29 cellular contexts compared by ENCODE assay signal in genomic region chr1:180208264-180208663, GRCh38. TPM values are rescaled to one million over a fixed set of nuclear protein-coding genes. Genes with fewer than 3 reads are reported as not detected.
DNase-seq lines count a peak whose midpoint lies in the region; ATAC-seq, FAIRE-seq and TF ChIP-seq lines count a peak whose summit lies in the region.
"Had no signal": no experiment of that assay in that cellular context is flagged by ENCODE, and none has a peak within 500 bp of the region (broad histone marks: within the 10 kb centered on the region; RNA-seq: fewer than 3 reads in every experiment).

No MANE protein-coding gene starts in this region.

- POLR2A ChIA-PET in K562 (lab: Yijun Ruan, JAX), result interaction anchor here (0.5 kb wide), 1 partner anchor 39 kb away, joined by 3 read pairs; no protein-coding TSS in a partner anchor

- ATAC-seq in Right ventricle myocardium inferior (no peak), K562 (no peak; the same call in 1 of the 3 replicates), GM18907 (IDR thresholded peaks at IDR 0.05; ENCODE audit: unreplicated experiment) (no peak)
- ATAC-seq: left ventricle myocardium superior; naive thymus-derived CD8-positive, alpha-beta T cell had no signal

- no peak for TF ChIP-seq RAD21 in K562 (CRISPR knock-in tag; conservative IDR thresholded peaks at IDR 0.05 in 1 of 2, IDR thresholded peaks at IDR 0.05 in 1 of 2)

- no TSS peak for BruUV-seq in K562 (replicated peaks; lab: Mats Ljungman, UMichigan)

- H3K36me3 ChIP-seq in K562 (ENCODE audit: control insufficient read depth, insufficient read depth, low read length), result no peaks in the 10 kb centered on the region

- in situ Hi-C loops in K562 (cut with MboI), result no loop called here

- H2AFZ ChIP-seq in K562 (ENCODE audit: low read depth, low read length), result peak overlapping the region; percentile 30; the same call in 1 of the 2 replicates

- TF ChIP-seq POLR2A in K562 (conservative IDR thresholded peaks at IDR 0.05), result no peak

- no peaks in the 10 kb centered on the region for H3K9me3 ChIP-seq in K562 (replicated peaks; ENCODE audit: control insufficient read depth, insufficient read depth, low read depth, low read length)

- no peaks in the 10 kb centered on the region for H3K79me2 ChIP-seq in K562 (ENCODE audit: control insufficient read depth, insufficient read depth, low read length)

- CTCF ChIA-PET in K562 (lab: Yijun Ruan, JAX; ENCODE audit: low intra/inter-chr PET ratio), result no interaction called here

- no peak for TF ChIP-seq CTCF in K562 (IDR thresholded peaks at IDR 0.05 in 2 of 3, conservative IDR thresholded peaks at IDR 0.05 in 1 of 3; ENCODE audit: insufficient read depth in 2 of 3, low read depth in 1 of 3, low read length in 3 of 3)

- peaks cover 0 to 8% of the 10 kb centered on the region in 2 experiments; a peak in 1 of 5 replicates for H3K4me1 ChIP-seq in K562 (replicated peaks in 1 of 2; ENCODE audit: control insufficient read depth in 2 of 2, insufficient read depth in 2 of 2, low read length in 2 of 2)

- no peak overlapping the region for H3K9ac ChIP-seq in K562 (ENCODE audit: insufficient read depth in 1 of 2, low read depth in 2 of 2, low read length in 2 of 2)

- H3K9me1 ChIP-seq in K562 (ENCODE audit: control insufficient read depth, insufficient read depth, low read length), result no peaks in the 10 kb centered on the region

- no peak overlapping the region for H3K27ac ChIP-seq in K562 (ENCODE audit: extremely low read depth, low read depth, low read length)
- H3K27ac ChIP-seq: epithelial cell of prostate, RWPE1 had no signal

- DNase-seq in Right ventricle myocardium inferior (ENCODE audit: missing footprints) (peak; percentile 13), cardiac septum (ENCODE audit: low spot score) (no peak), OCI-M1 (lab: John Stamatoyannopoulos, UW) (peak; percentile 25), K562 (ENCODE audit: extremely low read depth in 1 of 4, low spot score in 3 of 4) (no peak), NCI-H345 (lab: John Stamatoyannopoulos, UW) (no peak), ureter (ENCODE audit: low spot score) (no peak), NCI-H2171 treated with DMSO at 0.1 percent for 48 hours (lab: John Stamatoyannopoulos, UW) (no peak)
- DNase-seq: activated CD4-positive, alpha-beta T cell treated with anti-CD3 and anti-CD28 coated beads, Interleukin-2, amount 50 U/mL, for 48 hours; activated CD8-positive, alpha-beta memory T cell treated with anti-CD3 and anti-CD28 coated beads, Interleukin-2, amount 50 U/mL, for 4 hours; activated naive CD4-positive, alpha-beta T cell treated with anti-CD3 and anti-CD28 coated beads, Interleukin-2, amount 50 U/mL, for 16 hours; amniotic stem cell; effector CD4-positive, alpha-beta T cell; H7; islet precursor cell; left ventricle myocardium superior; NCI-H1048; NCI-H1694; NCI-H2171; NCI-H524 treated with DMSO at 0.1 percent for 48 hours; occipital lobe; stimulated activated naive CD4-positive, alpha-beta T cell treated with Interleukin-2 at 50 U/mL for 16 hours; SW 1271; T-helper 9 cell had no signal

- intact Hi-C loops in Right ventricle myocardium inferior (cut with DNase I) (no loop called here), cardiac septum (cut with DNase I) (no loop called here), K562 (cut with micrococcal nuclease) (no loop called here)

- no peak for FAIRE-seq in K562 (lab: Jason Lieb, UNC)
- FAIRE-seq: urothelium cell line had no signal

- no peak for TF ChIP-seq EP300 in K562 (IDR thresholded peaks at IDR 0.05; ENCODE audit: low read length)

- H3K27me3 ChIP-seq in K562 (ENCODE audit: control insufficient read depth in 2 of 2, insufficient read depth in 2 of 2, low read length in 2 of 2), result no peaks in the 10 kb centered on the region

- WGBS in K562 (ENCODE audit: insufficient coverage, low coverage, missing lambda C conversion rate), result 12% methylated on average over 4 of the region's 4 CpGs

- no peak overlapping the region for H3K4me2 ChIP-seq in K562 (ENCODE audit: insufficient read depth, low read length)

- H4K20me1 ChIP-seq in K562 (replicated peaks; ENCODE audit: control insufficient read depth, insufficient read depth, low read length), result no peaks in the 10 kb centered on the region

- no peak overlapping the region for H3K4me3 ChIP-seq in K562

TF ChIP-seq in K562, 482 proteins besides CTCF, POLR2A, EP300 and RAD21:
- no peak for TF ChIP-seq PHF20 (IDR thresholded peaks at IDR 0.05; ENCODE audit: partially characterized antibody)
- peak; percentile 86 for TF ChIP-seq SPI1 (IDR thresholded peaks at IDR 0.05; ENCODE audit: borderline replicate concordance, low read depth, low read length)
- TF ChIP-seq ZNF507 (tag; conservative IDR thresholded peaks at IDR 0.05), result no peak
- no peak for TF ChIP-seq ZNF282 (CRISPR knock-in tag; IDR thresholded peaks at IDR 0.05)
- TF ChIP-seq C11orf30 (IDR thresholded peaks at IDR 0.05; ENCODE audit: low read depth), result peak; percentile 27; the same call in 1 of the 2 replicates
- TF ChIP-seq MLLT1 (IDR thresholded peaks at IDR 0.05), result no peak
- TF ChIP-seq HMG20A (CRISPR knock-in tag; conservative IDR thresholded peaks at IDR 0.05), result no peak
- TF ChIP-seq SNIP1 (IDR thresholded peaks at IDR 0.05; ENCODE audit: low read depth), result no peak
TF ChIP-seq in K562: peak in this region for 2.

RNA-seq across cellular contexts. Expression of gene LHX4, which starts 21.8 kb away (rescaled TPM):
- total RNA-seq in Right ventricle myocardium inferior, result not detected
- 0.03 TPM for total RNA-seq in cardiac septum
- 0.12 TPM in 1 of 2 replicates, not detected in the other for total RNA-seq in K562 (2011; cell fraction: chromatin; rRNA removed; ENCODE audit: low replicate concordance)
- not detected in 2 replicates for total RNA-seq in K562 (2011; cell fraction: nucleolus; rRNA removed)
- total RNA-seq in K562 (2011; cell fraction: nucleoplasm; rRNA removed), result 0.15 TPM in 1 of 2 replicates, not detected in the other
- not detected in 2 replicates for total RNA-seq in K562 (2014; rRNA removed)
- 0.03 and 0.04 TPM in 2 replicates for total RNA-seq in K562 (2014; rRNA removed; fragmentation: Illumina TruSeq; extraction: Trizol)
- total RNA-seq in K562 (2015; rRNA removed; fragmentation: Illumina TruSeq; extraction: Trizol), result not detected in 2 replicates
- not detected in 2 replicates for total RNA-seq in K562 (2021)
- 0.01 and 0.03 TPM in 2 replicates for polyA plus RNA-seq in K562 (2011; rRNA removed)
- 0.01 TPM in 2 replicates for polyA plus RNA-seq in K562 (2011; cell fraction: cytosol; rRNA removed)
- polyA plus RNA-seq in K562 (2011; cell fraction: nucleus; rRNA removed), result 0.01 and 0.04 TPM in 2 replicates
- polyA plus RNA-seq in K562 (2012), result 1.1 and 1.6 TPM in 2 replicates
- not detected in 2 replicates for polyA plus RNA-seq in K562 (2014; fragmentation: Illumina TruSeq; extraction: Trizol)
- under 1 TPM; 0.10 to 0.11 TPM for polyA plus RNA-seq in K562 (2014; fragmentation: Nextera tagmentation; extraction: Ambion mirVana)
- not detected in 2 replicates for polyA plus RNA-seq in K562 (2014; rRNA removed)
- polyA minus RNA-seq in K562 (2011; rRNA and poly(A)+ RNA removed), result not detected in 2 replicates
- polyA minus RNA-seq in K562 (2011; cell fraction: cytosol; rRNA and poly(A)+ RNA removed), result not detected in 2 replicates
- polyA minus RNA-seq in K562 (2011; cell fraction: nucleus; rRNA and poly(A)+ RNA removed), result 0.11 TPM in 1 of 2 replicates, not detected in the other
- not detected for total RNA-seq in ureter
- total RNA-seq: left ventricle myocardium superior; naive thymus-derived CD8-positive, alpha-beta T cell; temporal lobe had no signal

RNA-seq across cellular contexts. Expression of gene QSOX1, which starts 53.6 kb away (rescaled TPM):
- 97.7 TPM for total RNA-seq in Right ventricle myocardium inferior
- total RNA-seq in cardiac septum, result 106 TPM
- 19.7 and 43.6 TPM in 2 replicates for total RNA-seq in K562 (2011; cell fraction: chromatin; rRNA removed; ENCODE audit: low replicate concordance)
- 60.0 and 64.2 TPM in 2 replicates for total RNA-seq in K562 (2011; cell fraction: nucleolus; rRNA removed)
- 56.8 and 59.6 TPM in 2 replicates for total RNA-seq in K562 (2011; cell fraction: nucleoplasm; rRNA removed)
- 21.4 and 33.2 TPM in 2 replicates for total RNA-seq in K562 (2014; rRNA removed)
- total RNA-seq in K562 (2014; rRNA removed; fragmentation: Illumina TruSeq; extraction: Trizol), result 10.2 and 11.4 TPM in 2 replicates
- 11.0 and 11.7 TPM in 2 replicates for total RNA-seq in K562 (2015; rRNA removed; fragmentation: Illumina TruSeq; extraction: Trizol)
- 47.8 and 53.1 TPM in 2 replicates for total RNA-seq in K562 (2021)
- polyA plus RNA-seq in K562 (2011; rRNA removed), result 15.0 and 36.5 TPM in 2 replicates
- polyA plus RNA-seq in K562 (2011; cell fraction: cytosol; rRNA removed), result 25.2 and 25.3 TPM in 2 replicates
- 33.0 and 35.8 TPM in 2 replicates for polyA plus RNA-seq in K562 (2011; cell fraction: nucleus; rRNA removed)
- 38.9 and 76.2 TPM in 2 replicates for polyA plus RNA-seq in K562 (2012)
- polyA plus RNA-seq in K562 (2014; fragmentation: Illumina TruSeq; extraction: Trizol), result 23.9 and 28.3 TPM in 2 replicates
- 1 to 10 TPM; 4.0 to 4.6 TPM for polyA plus RNA-seq in K562 (2014; fragmentation: Nextera tagmentation; extraction: Ambion mirVana)
- 21.5 and 24.8 TPM in 2 replicates for polyA plus RNA-seq in K562 (2014; rRNA removed)
- polyA minus RNA-seq in K562 (2011; rRNA and poly(A)+ RNA removed), result 8.6 and 10.8 TPM in 2 replicates
- polyA minus RNA-seq in K562 (2011; cell fraction: cytosol; rRNA and poly(A)+ RNA removed), result 10.2 and 18.2 TPM in 2 replicates
- 7.5 and 7.6 TPM in 2 replicates for polyA minus RNA-seq in K562 (2011; cell fraction: nucleus; rRNA and poly(A)+ RNA removed)
- total RNA-seq in ureter, result 285 TPM

Comparison
In these comparisons a context has a peak if more than half of its experiments do, and no peak if none do; other contexts are left out.
1. DNase-seq: peak in Right ventricle myocardium inferior (single experiment) and OCI-M1 (single experiment); none in cardiac septum (single experiment), K562 (0 of 4), NCI-H345 (single experiment), ureter (single experiment) and NCI-H2171 treated with DMSO at 0.1 percent for 48 hours (single experiment).